ENCODE assay signal across 8 cellular contexts in the genomic region with DNA sequence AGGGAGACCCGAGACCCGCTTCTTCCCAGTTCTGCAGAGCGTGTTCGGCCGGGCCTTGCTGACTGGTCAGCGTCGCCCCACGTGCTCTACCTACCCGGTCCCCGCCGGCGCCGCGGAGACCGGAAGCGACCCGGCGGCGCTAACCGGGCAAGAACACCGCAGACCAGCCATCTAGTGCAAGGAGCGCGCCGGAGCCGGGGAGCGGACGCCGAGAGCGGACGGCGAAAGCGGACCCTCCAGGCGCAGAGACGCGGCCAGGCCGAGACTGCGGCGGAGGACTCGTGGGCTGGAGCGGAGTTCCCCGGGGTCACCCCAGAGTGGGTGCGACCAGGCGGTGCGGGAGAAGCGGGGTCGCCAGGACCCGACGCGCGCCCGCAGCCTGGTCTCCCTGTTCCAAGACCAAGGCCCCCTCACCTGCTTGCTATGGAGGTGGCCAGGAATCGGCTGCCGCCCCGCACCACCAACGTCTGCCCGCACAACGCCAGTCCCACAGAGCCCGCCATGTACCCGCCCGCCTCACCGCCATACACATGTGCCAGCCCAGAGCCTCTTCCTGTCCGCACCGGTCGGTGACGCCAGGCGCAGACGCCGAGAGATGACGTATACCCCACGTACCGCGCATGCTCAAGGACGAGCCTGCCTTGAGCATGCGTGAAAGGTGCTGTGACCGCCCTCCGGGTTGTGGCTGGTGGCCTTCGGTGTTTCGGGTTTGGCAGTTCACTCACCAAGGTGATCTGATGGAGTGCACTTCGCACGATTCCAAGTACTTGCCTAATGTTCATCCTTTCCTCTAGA. TPM values are rescaled to one million over a fixed set of nuclear protein-coding genes. Genes with fewer than 3 reads are reported as not detected.
DNase-seq lines count a peak whose midpoint lies in the region; ATAC-seq and TF ChIP-seq lines count a peak whose summit lies in the region.

A gene with protein sequence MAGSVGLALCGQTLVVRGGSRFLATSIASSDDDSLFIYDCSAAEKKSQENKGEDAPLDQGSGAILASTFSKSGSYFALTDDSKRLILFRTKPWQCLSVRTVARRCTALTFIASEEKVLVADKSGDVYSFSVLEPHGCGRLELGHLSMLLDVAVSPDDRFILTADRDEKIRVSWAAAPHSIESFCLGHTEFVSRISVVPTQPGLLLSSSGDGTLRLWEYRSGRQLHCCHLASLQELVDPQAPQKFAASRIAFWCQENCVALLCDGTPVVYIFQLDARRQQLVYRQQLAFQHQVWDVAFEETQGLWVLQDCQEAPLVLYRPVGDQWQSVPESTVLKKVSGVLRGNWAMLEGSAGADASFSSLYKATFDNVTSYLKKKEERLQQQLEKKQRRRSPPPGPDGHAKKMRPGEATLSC (minus strand): TSS at position 547 of the 795 bp plus-strand sequence. CDS start 44 bp downstream, at position 503.

- peak in 1 of 4 experiments; percentile 14 for TF ChIP-seq CTCF in prostate gland (IDR thresholded peaks at IDR 0.05)

- H3K36me3 ChIP-seq in prostate gland = no peaks in the 10 kb centered on the region
- no peaks in the 10 kb centered on the region for H3K36me3 ChIP-seq in urinary bladder (ENCODE audit: insufficient read depth)

- no peaks in the 10 kb centered on the region for H3K9me3 ChIP-seq in prostate gland

- peak; percentile 76 for ATAC-seq in GM18505 (IDR thresholded peaks at IDR 0.05; ENCODE audit: unreplicated experiment)
- peak; percentile 83 for ATAC-seq in HG02970 (IDR thresholded peaks at IDR 0.05; ENCODE audit: low FRiP score, unreplicated experiment)
- peak; percentile 100 for ATAC-seq in left ventricle myocardium superior

- peak; percentile 99 for TF ChIP-seq POLR2A in GM18505 (IDR thresholded peaks at IDR 0.05; ENCODE audit: borderline replicate concordance, extremely low read depth, insufficient read depth, insufficient read length)
- peak; percentile 70 for TF ChIP-seq POLR2A in prostate gland (IDR thresholded peaks at IDR 0.05)

- H3K27ac ChIP-seq in angular gyrus (ENCODE audit: low read depth, low read length) = peak within 1 kb of the TSS; percentile 89
- peak within 1 kb of the TSS; percentile 69 to 72 for H3K27ac ChIP-seq in prostate gland
- peak within 1 kb of the TSS; percentile 55 for H3K27ac ChIP-seq in urinary bladder (ENCODE audit: low read depth)

- H3K4me1 ChIP-seq in prostate gland (replicated peaks) (peaks cover 5% of the 10 kb centered on the region), urinary bladder (ENCODE audit: insufficient read depth) (no peaks in the 10 kb centered on the region)

- intact Hi-C loops in left ventricle myocardium superior (cut with micrococcal nuclease) = no loop called here
- intact Hi-C loops in prostate gland (cut with DNase I) = no loop called here

- no peaks in the 10 kb centered on the region for H3K27me3 ChIP-seq in prostate gland (replicated peaks; ENCODE audit: insufficient read depth)

- peak within 1 kb of the TSS; percentile 78 to 88 for H3K4me3 ChIP-seq in prostate gland
- peak within 1 kb of the TSS; percentile 81 for H3K4me3 ChIP-seq in urinary bladder (ENCODE audit: low read depth, low read length)

- peak; percentile 76 for DNase-seq in NCI-H187 treated with DMSO at 0.1 percent for 48 hours (lab: John Stamatoyannopoulos, UW)
- DNase-seq in T-helper 2 cell = peak; percentile 92 to 99 (median 98)
- peak; percentile 98 for DNase-seq in left ventricle myocardium superior
- peak; percentile 95 for DNase-seq in prostate gland (ENCODE audit: low spot score)

- WGBS in prostate gland = under 1% methylated on average over 79 of the region's 80 CpGs
- under 1% methylated on average over 80 of the region's 80 CpGs for WGBS in urinary bladder

RNA-seq across cellular contexts. Expression of the gene that starts here (rescaled TPM):
- total RNA-seq in left ventricle myocardium superior (4.8 TPM), prostate gland (10 to 100 TPM in 1 of 2 donors, 1 to 10 TPM in 1; 7.0 to 11.9 TPM), urinary bladder (5.3 TPM)
- polyA plus RNA-seq in urinary bladder = 10.7 TPM

Comparison
In these comparisons a context has a peak if more than half of its experiments do, and no peak if none do; other contexts are left out.
1. Peak in every context shown above with its lines: DNase-seq, ATAC-seq, H3K4me3 ChIP-seq and H3K27ac ChIP-seq.